11 cellular contexts compared by ENCODE assay signal in the genomic region with DNA sequence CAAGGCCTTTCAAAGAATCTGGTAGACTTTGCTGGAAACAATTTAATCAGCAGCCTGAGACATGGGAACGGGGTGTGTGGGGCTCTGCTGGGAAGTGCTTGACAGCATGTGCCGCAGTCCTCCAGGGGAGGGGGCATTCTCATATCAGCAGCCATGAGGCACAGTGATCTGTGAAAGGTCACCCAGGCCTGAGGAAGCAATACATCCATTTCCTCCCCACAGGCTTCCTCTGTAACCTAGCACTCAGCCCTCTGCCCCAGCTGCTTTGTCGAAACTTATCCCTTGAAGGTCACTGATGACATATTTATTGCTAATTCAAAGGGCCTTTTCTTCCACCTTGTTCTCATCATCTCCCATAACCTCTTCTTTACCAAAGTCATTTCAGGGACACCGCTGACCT.
A peak's percentile ranks its signal among the peaks of the same experiment; 100 is the strongest.
DNase-seq lines count a peak whose midpoint lies in the region; ATAC-seq lines count a peak whose summit lies in the region.
"Had no signal": no experiment of that assay in that cellular context is flagged by ENCODE, and none has a peak within 500 bp of the region (broad histone marks: within the 10 kb centered on the region; RNA-seq: fewer than 3 reads in every experiment).

No MANE protein-coding gene starts in this region.

- H3K27ac ChIP-seq in caudate nucleus (ENCODE audit: low read depth, low read length) = no peak overlapping the region

- peaks cover 76% of the 10 kb centered on the region for H3K4me1 Mint-ChIP-seq in activated T-cell treated with anti-CD3 and anti-CD28 coated beads, Interleukin-2, amount 50 U/mL, for 24 hours (ENCODE audit: low read depth)
- H3K4me1 Mint-ChIP-seq in stimulated activated effector memory CD8-positive, alpha-beta T cell treated with anti-CD3 and anti-CD28 coated beads, Interleukin-12 subunit alpha, Interleukin-12 subunit beta, amount 100 ng/mL, for 72 hours = peaks cover 86% of the 10 kb centered on the region

- peak; percentile 56 for ATAC-seq in HG02678 (IDR thresholded peaks at IDR 0.05; ENCODE audit: unreplicated experiment)
- peak; percentile 84 for ATAC-seq in stimulated activated effector memory CD8-positive, alpha-beta T cell treated with anti-CD3 and anti-CD28 coated beads, Interleukin-12 subunit alpha, Interleukin-12 subunit beta, amount 100 ng/mL, for 72 hours
- no peak for ATAC-seq in HG03520 (IDR thresholded peaks at IDR 0.05; ENCODE audit: unreplicated experiment)

- peak; percentile 50 for DNase-seq in activated T-cell treated with anti-CD3 and anti-CD28 coated beads, Interleukin-2, amount 50 U/mL, for 24 hours
- no peak for DNase-seq in activated T-cell treated with anti-CD3 and anti-CD28 coated beads, Interleukin-2, amount 50 U/mL, for 1 hour
- peak; percentile 17 to 26 for DNase-seq in activated CD4-positive, alpha-beta T cell treated with anti-CD3 and anti-CD28 coated beads, Interleukin-2, amount 50 U/mL, for 4 hours
- DNase-seq in stimulated activated effector memory CD8-positive, alpha-beta T cell treated with anti-CD3 and anti-CD28 coated beads, Interleukin-12 subunit alpha, Interleukin-12 subunit beta, amount 100 ng/mL, for 72 hours (ENCODE audit: low spot score in 2 of 2) = peak in 1 of 2 donors; percentile 80
- no peak for DNase-seq in GM03348 (ENCODE audit: low spot score)
- no peak for DNase-seq in caudate nucleus (lab: John Stamatoyannopoulos, UW)
- DNase-seq: NCI-H2171 treated with DMSO at 0.1 percent for 48 hours, SIG-M5 had no signal

- H3K27ac Mint-ChIP-seq in activated T-cell treated with anti-CD3 and anti-CD28 coated beads, Interleukin-2, amount 50 U/mL, for 24 hours = peak overlapping the region; percentile 92
- H3K27ac Mint-ChIP-seq in stimulated activated effector memory CD8-positive, alpha-beta T cell treated with anti-CD3 and anti-CD28 coated beads, Interleukin-12 subunit alpha, Interleukin-12 subunit beta, amount 100 ng/mL, for 72 hours = peak overlapping the region; percentile 95

- no peaks in the 10 kb centered on the region for H3K27me3 Mint-ChIP-seq in activated T-cell treated with anti-CD3 and anti-CD28 coated beads, Interleukin-2, amount 50 U/mL, for 24 hours

- H3K9me3 Mint-ChIP-seq in activated T-cell treated with anti-CD3 and anti-CD28 coated beads, Interleukin-2, amount 50 U/mL, for 24 hours = no peaks in the 10 kb centered on the region
- H3K9me3 Mint-ChIP-seq in stimulated activated effector memory CD8-positive, alpha-beta T cell treated with anti-CD3 and anti-CD28 coated beads, Interleukin-12 subunit alpha, Interleukin-12 subunit beta, amount 100 ng/mL, for 72 hours = peaks cover 6% of the 10 kb centered on the region
- H3K9me3 Mint-ChIP-seq: neural crest cell had no signal

- H3K4me3 Mint-ChIP-seq in activated T-cell treated with anti-CD3 and anti-CD28 coated beads, Interleukin-2, amount 50 U/mL, for 24 hours = no peak overlapping the region
- H3K4me3 Mint-ChIP-seq in stimulated activated effector memory CD8-positive, alpha-beta T cell treated with anti-CD3 and anti-CD28 coated beads, Interleukin-12 subunit alpha, Interleukin-12 subunit beta, amount 100 ng/mL, for 72 hours = peak overlapping the region; percentile 70
- H3K4me3 Mint-ChIP-seq: neural crest cell had no signal

- H3K36me3 Mint-ChIP-seq in activated T-cell treated with anti-CD3 and anti-CD28 coated beads, Interleukin-2, amount 50 U/mL, for 24 hours (ENCODE audit: low read depth) = no peaks in the 10 kb centered on the region
- H3K36me3 Mint-ChIP-seq in stimulated activated effector memory CD8-positive, alpha-beta T cell treated with anti-CD3 and anti-CD28 coated beads, Interleukin-12 subunit alpha, Interleukin-12 subunit beta, amount 100 ng/mL, for 72 hours = peaks cover 12% of the 10 kb centered on the region

Comparison
In these comparisons a context has a peak if more than half of its experiments do, and no peak if none do; other contexts are left out.
1. DNase-seq: peak in activated T-cell treated with anti-CD3 and anti-CD28 coated beads, Interleukin-2, amount 50 U/mL, for 24 hours (single experiment) and activated CD4-positive, alpha-beta T cell treated with anti-CD3 and anti-CD28 coated beads, Interleukin-2, amount 50 U/mL, for 4 hours (2 of 2); none in activated T-cell treated with anti-CD3 and anti-CD28 coated beads, Interleukin-2, amount 50 U/mL, for 1 hour (single experiment), GM03348 (single experiment) and caudate nucleus (0 of 61).